ENCODE assay signal across 1 cellular context in the genomic region with DNA sequence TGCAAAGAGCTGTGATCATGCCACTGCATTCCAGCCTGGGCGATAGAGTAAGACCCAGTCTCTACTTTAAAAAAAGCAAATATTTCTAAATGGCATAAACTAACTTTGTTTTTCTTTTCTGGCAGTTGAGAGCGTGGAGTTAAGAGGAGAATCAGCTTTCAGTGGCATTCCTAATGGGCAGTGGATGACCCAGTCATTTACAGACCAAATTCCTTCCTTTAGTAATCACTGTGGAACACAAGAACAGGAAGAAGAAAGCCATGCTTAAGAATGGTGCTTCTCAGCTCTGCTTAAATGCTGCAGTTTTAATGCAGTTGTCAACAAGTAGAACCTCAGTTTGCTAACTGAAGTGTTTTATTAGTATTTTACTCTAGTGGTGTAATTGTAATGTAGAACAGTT.
TF ChIP-seq lines count a peak whose summit lies in the region.

No MANE protein-coding gene starts in this region.

TF ChIP-seq in A549, 52 proteins besides CTCF, POLR2A, EP300 and RAD21 (continued from another document):
- TF ChIP-seq REST (IDR thresholded peaks at IDR 0.05): no peak
- no peak for TF ChIP-seq PHF8 (IDR thresholded peaks at IDR 0.05; ENCODE audit: borderline replicate concordance, low read depth)
- no peak for TF ChIP-seq TP53 (CRISPR knock-in tag; IDR thresholded peaks at IDR 0.05)
- no peak for TF ChIP-seq USF2 (IDR thresholded peaks at IDR 0.05)
- no peak for TF ChIP-seq RARB (CRISPR knock-in tag; IDR thresholded peaks at IDR 0.05)
- TF ChIP-seq FOSB (CRISPR knock-in tag; IDR thresholded peaks at IDR 0.05): no peak
- no peak for TF ChIP-seq JUN (IDR thresholded peaks at IDR 0.05)
TF ChIP-seq in A549: peak in this region for 0.
